ENCODE assay signal across 22 cellular contexts in the genomic region with DNA sequence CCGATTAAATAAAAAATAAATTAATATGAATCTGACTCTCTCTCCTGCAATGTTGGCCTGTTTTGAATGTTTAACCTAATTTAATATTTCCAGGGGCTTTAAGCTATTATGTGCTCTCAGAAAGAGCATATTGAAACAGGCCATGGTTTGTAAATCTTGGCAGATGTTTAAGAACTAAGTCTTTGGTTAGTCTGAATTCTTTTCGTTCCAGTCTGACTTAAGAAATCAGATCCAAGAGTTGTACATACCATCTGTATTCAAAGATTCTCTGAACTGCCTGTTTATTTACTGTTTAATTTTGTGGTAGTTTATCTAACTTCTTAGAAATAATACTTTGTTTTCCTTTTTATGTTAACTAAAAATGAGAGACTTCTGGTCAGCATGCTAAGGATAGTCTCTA.
DNase-seq lines count a peak whose midpoint lies in the region; ATAC-seq, FAIRE-seq and TF ChIP-seq lines count a peak whose summit lies in the region.
"Had no signal": no experiment of that assay in that cellular context is flagged by ENCODE, and none has a peak within 500 bp of the region (broad histone marks: within the 10 kb centered on the region; RNA-seq: fewer than 3 reads in every experiment).

No MANE protein-coding gene starts in this region.

- peak; percentile 82 for FAIRE-seq in astrocyte (lab: Jason Lieb, UNC)
- FAIRE-seq: GM12878 had no signal

- no peak overlapping the region for H3K27ac ChIP-seq in astrocyte (ENCODE audit: low read depth, low read length)
- H3K27ac ChIP-seq: VCaP had no signal

- H3K4me2 ChIP-seq in astrocyte (ENCODE audit: low read length) (peak overlapping the region; percentile 62), skeletal muscle satellite cell (ENCODE audit: low read length) (peak overlapping the region; percentile 58)

- H3K4me3 ChIP-seq in AG10803 (ENCODE audit: low read length): peak overlapping the region; percentile 3
- peak overlapping the region; percentile 5 for H3K4me3 ChIP-seq in astrocyte (ENCODE audit: insufficient read depth, low read depth, low read length)
- H3K4me3 ChIP-seq in fibroblast of the aortic adventitia (ENCODE audit: low read depth, low read length): peak overlapping the region; percentile 41
- no peak overlapping the region for H3K4me3 ChIP-seq in skeletal muscle satellite cell (ENCODE audit: low read length)
- H3K4me3 ChIP-seq: GM12878 had no signal

- no peak overlapping the region for H3K4me3 Mint-ChIP-seq in astrocyte (ENCODE audit: unreplicated experiment)
- H3K4me3 Mint-ChIP-seq in activated T-cell treated with anti-CD3 and anti-CD28 coated beads, Interleukin-2, amount 50 U/mL, for 4 hours: no peak overlapping the region
- H3K4me3 Mint-ChIP-seq: stimulated activated naive B cell treated with anti-CD40 and anti-IgM and Interleukin-4, amounts not matched to agents 10 μg/mL and 1 μg/mL and 100 μg/mL, for 72 hours; T-helper 1 cell treated with Interleukin-12 subunit alpha and Interleukin-12 subunit beta and Interleukin-4 antibody, amounts not matched to agents 30 μg/mL and 1 μg/mL, for 36 hours had no signal

- no peaks in the 10 kb centered on the region for H3K36me3 Mint-ChIP-seq in astrocyte (ENCODE audit: low read depth, unreplicated experiment)
- H3K36me3 Mint-ChIP-seq in activated T-cell treated with anti-CD3 and anti-CD28 coated beads, Interleukin-2, amount 50 U/mL, for 4 hours (ENCODE audit: insufficient read depth): no peaks in the 10 kb centered on the region
- H3K36me3 Mint-ChIP-seq: stimulated activated naive B cell treated with anti-CD40 and anti-IgM and Interleukin-4, amounts not matched to agents 10 μg/mL and 1 μg/mL and 100 μg/mL, for 72 hours had no signal

- H3K27ac Mint-ChIP-seq in astrocyte (ENCODE audit: unreplicated experiment): peak overlapping the region; percentile 50
- H3K27ac Mint-ChIP-seq: stimulated activated naive B cell treated with anti-CD40 and anti-IgM and Interleukin-4, amounts not matched to agents 10 μg/mL and 1 μg/mL and 100 μg/mL, for 72 hours; T-helper 1 cell treated with Interleukin-12 subunit alpha and Interleukin-12 subunit beta and Interleukin-4 antibody, amounts not matched to agents 30 μg/mL and 1 μg/mL, for 36 hours had no signal

- TF ChIP-seq CTCF in AG10803 (conservative IDR thresholded peaks at IDR 0.05; ENCODE audit: low read length) (no peak), astrocyte (IDR thresholded peaks at IDR 0.05; ENCODE audit: insufficient read depth, low read depth, low read length) (no peak), fibroblast of the aortic adventitia (IDR thresholded peaks at IDR 0.05; ENCODE audit: insufficient read depth, low read length) (no peak)

- H3K9ac ChIP-seq in astrocyte (ENCODE audit: low read length) (no peak overlapping the region), skeletal muscle satellite cell (ENCODE audit: low read depth, low read length) (no peak overlapping the region)

- no peak for ATAC-seq in activated T-cell treated with anti-CD3 and anti-CD28 coated beads, Interleukin-2, amount 50 U/mL, for 4 hours
- ATAC-seq: GM12878; left colon; stimulated activated naive B cell treated with anti-CD40 and anti-IgM and Interleukin-4, amounts not matched to agents 10 μg/mL and 1 μg/mL and 100 μg/mL, for 72 hours had no signal

- no peaks in the 10 kb centered on the region for H4K20me1 ChIP-seq in astrocyte (ENCODE audit: insufficient read depth, low read length)

- H2AFZ ChIP-seq in astrocyte (ENCODE audit: low read depth, low read length): no peak overlapping the region

- H3K27me3 ChIP-seq in astrocyte (ENCODE audit: insufficient read depth, low read length): no peaks in the 10 kb centered on the region
- no peaks in the 10 kb centered on the region for H3K27me3 ChIP-seq in skeletal muscle satellite cell (ENCODE audit: control insufficient read depth, insufficient read depth, low read length)

- no peaks in the 10 kb centered on the region for H3K9me3 Mint-ChIP-seq in astrocyte (ENCODE audit: unreplicated experiment)
- H3K9me3 Mint-ChIP-seq in activated T-cell treated with anti-CD3 and anti-CD28 coated beads, Interleukin-2, amount 50 U/mL, for 4 hours: no peaks in the 10 kb centered on the region
- H3K9me3 Mint-ChIP-seq: stimulated activated naive B cell treated with anti-CD40 and anti-IgM and Interleukin-4, amounts not matched to agents 10 μg/mL and 1 μg/mL and 100 μg/mL, for 72 hours; T-helper 1 cell treated with Interleukin-12 subunit alpha and Interleukin-12 subunit beta and Interleukin-4 antibody, amounts not matched to agents 30 μg/mL and 1 μg/mL, for 36 hours had no signal

- no peaks in the 10 kb centered on the region for H3K79me2 ChIP-seq in astrocyte (ENCODE audit: insufficient read depth, low read length)

- peaks cover 4% of the 10 kb centered on the region for H3K4me1 ChIP-seq in astrocyte (ENCODE audit: insufficient read depth, low read length)
- peaks cover 7% of the 10 kb centered on the region for H3K4me1 ChIP-seq in skeletal muscle satellite cell (ENCODE audit: control insufficient read depth, insufficient read depth, low read length)

- DNase-seq in AG10803 (ENCODE audit: low read depth) (peak; percentile 82), astrocyte (ENCODE audit: low read depth) (peak; percentile 64), fibroblast of the aortic adventitia (ENCODE audit: low read depth) (peak; percentile 85), NCI-H510A treated with DMSO at 0.1 percent for 48 hours (lab: John Stamatoyannopoulos, UW) (no peak), cortex of kidney (lab: John Stamatoyannopoulos, UW) (no peak)
- DNase-seq in activated T-cell treated with anti-CD3 and anti-CD28 coated beads, Interleukin-2, amount 50 U/mL, for 4 hours: no peak
- no peak for DNase-seq in activated CD8-positive, alpha-beta memory T cell treated with anti-CD3 and anti-CD28 coated beads, Interleukin-2, amount 50 U/mL, for 4 hours
- DNase-seq: activated CD4-positive, alpha-beta T cell treated with anti-CD3 and anti-CD28 coated beads, Interleukin-2, amount 50 U/mL, for 48 hours; activated naive CD4-positive, alpha-beta T cell treated with anti-CD3 and anti-CD28 coated beads, Interleukin-2, amount 50 U/mL, for 16 hours; AML-193; COR-L47; effector CD8-positive, alpha-beta T cell; foreskin melanocyte; left colon; NCI-H2081 treated with DMSO at 0.1 percent for 48 hours; NCI-H524 treated with DMSO at 0.1 percent for 48 hours; SHP77 treated with DMSO at 0.1 percent for 48 hours; stimulated activated naive B cell treated with anti-CD40 and anti-IgM and Interleukin-4, amounts not matched to agents 10 μg/mL and 1 μg/mL and 100 μg/mL, for 72 hours had no signal

- no peaks in the 10 kb centered on the region for H3K4me1 Mint-ChIP-seq in astrocyte (ENCODE audit: low read depth, unreplicated experiment)
- no peaks in the 10 kb centered on the region for H3K4me1 Mint-ChIP-seq in activated T-cell treated with anti-CD3 and anti-CD28 coated beads, Interleukin-2, amount 50 U/mL, for 4 hours (ENCODE audit: low read depth)
- H3K4me1 Mint-ChIP-seq: stimulated activated naive B cell treated with anti-CD40 and anti-IgM and Interleukin-4, amounts not matched to agents 10 μg/mL and 1 μg/mL and 100 μg/mL, for 72 hours had no signal

- no peaks in the 10 kb centered on the region for H3K27me3 Mint-ChIP-seq in astrocyte (ENCODE audit: low read depth, unreplicated experiment)
- peaks cover 2% of the 10 kb centered on the region for H3K27me3 Mint-ChIP-seq in activated T-cell treated with anti-CD3 and anti-CD28 coated beads, Interleukin-2, amount 50 U/mL, for 4 hours (ENCODE audit: low read depth)

- H3K9me3 ChIP-seq in astrocyte (ENCODE audit: insufficient read depth, low read depth, low read length) (no peaks in the 10 kb centered on the region), skeletal muscle satellite cell (replicated peaks; ENCODE audit: low read length) (no peaks in the 10 kb centered on the region)

- H3K36me3 ChIP-seq in astrocyte (ENCODE audit: insufficient read depth, low read length): no peaks in the 10 kb centered on the region
- H3K36me3 ChIP-seq in skeletal muscle satellite cell (ENCODE audit: insufficient read depth, low read length): no peaks in the 10 kb centered on the region

Comparison
In these comparisons a context has a peak if more than half of its experiments do, and no peak if none do; other contexts are left out.
1. DNase-seq: peak in AG10803 (single experiment), astrocyte (single experiment) and fibroblast of the aortic adventitia (single experiment); none in activated T-cell treated with anti-CD3 and anti-CD28 coated beads, Interleukin-2, amount 50 U/mL, for 4 hours (single experiment), NCI-H510A treated with DMSO at 0.1 percent for 48 hours (single experiment), cortex of kidney (single experiment) and activated CD8-positive, alpha-beta memory T cell treated with anti-CD3 and anti-CD28 coated beads, Interleukin-2, amount 50 U/mL, for 4 hours (single experiment).